ENCODE assay signal across 24 cellular contexts in the genomic region with DNA sequence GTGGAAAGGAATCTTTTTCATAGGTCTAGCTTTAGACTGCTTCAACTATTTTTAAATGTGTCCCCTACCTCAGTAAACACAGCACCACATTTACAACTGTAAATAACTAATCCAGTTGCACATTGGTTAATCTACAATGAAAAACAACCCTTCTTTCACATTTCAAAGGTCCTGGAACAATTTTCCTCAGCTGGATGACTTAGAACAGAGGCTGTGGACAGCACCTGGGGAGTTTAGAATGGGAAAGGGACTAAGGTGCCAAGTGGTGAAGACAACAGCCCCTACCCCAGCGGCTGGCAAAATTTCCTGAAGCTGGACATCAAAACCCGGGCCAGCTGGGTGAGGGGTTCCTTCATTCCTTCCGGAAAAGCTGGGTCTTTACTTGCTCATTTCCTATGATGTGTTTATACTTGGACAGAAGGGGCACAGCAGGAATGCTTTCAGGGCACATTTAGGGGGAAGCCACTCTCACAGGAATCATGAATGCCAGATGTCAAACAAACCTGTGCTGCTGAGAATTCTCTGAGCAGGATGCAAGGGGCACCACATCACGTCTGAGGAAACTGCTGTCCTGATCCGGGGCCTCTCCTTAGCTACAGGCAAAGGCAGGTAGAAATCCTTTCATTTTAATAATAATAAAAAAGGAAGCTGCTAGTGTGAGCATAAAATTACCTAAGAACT.
DNase-seq lines count a peak whose midpoint lies in the region; ATAC-seq and TF ChIP-seq lines count a peak whose summit lies in the region.
"Had no signal": no experiment of that assay in that cellular context is flagged by ENCODE, and none has a peak within 500 bp of the region (broad histone marks: within the 10 kb centered on the region; RNA-seq: fewer than 3 reads in every experiment).

No MANE protein-coding gene starts in this region.

- H3K4me3 Mint-ChIP-seq in H9: no peak overlapping the region
- H3K4me3 Mint-ChIP-seq: activated CD4-positive, alpha-beta memory T cell treated with anti-CD3 and anti-CD28 coated beads for 36 hours; activated naive CD8-positive, alpha-beta T cell treated with anti-CD3 and anti-CD28 coated beads, Interleukin-2, amount 10 ng/mL, durations not matched to agents 7 days and 5 days; stimulated activated naive B cell treated with anti-CD40 and anti-IgM and Interleukin-4, amounts not matched to agents 10 μg/mL and 1 μg/mL and 100 μg/mL, for 72 hours had no signal

- no peaks in the 10 kb centered on the region for H3K9me3 ChIP-seq in H9 (ENCODE audit: control insufficient read depth, low read depth, low read length)
- H3K9me3 ChIP-seq: thoracic aorta, vagina had no signal

- H2BK12ac ChIP-seq in H9 (ENCODE audit: insufficient read length, low read depth, low read length): no peak overlapping the region

- no peak overlapping the region for H2AFZ ChIP-seq in H9 (ENCODE audit: low read length)

- H3K9me3 Mint-ChIP-seq in H9: no peaks in the 10 kb centered on the region
- H3K9me3 Mint-ChIP-seq: activated CD4-positive, alpha-beta memory T cell treated with anti-CD3 and anti-CD28 coated beads for 36 hours; activated naive CD8-positive, alpha-beta T cell treated with anti-CD3 and anti-CD28 coated beads, Interleukin-2, amount 10 ng/mL, durations not matched to agents 7 days and 5 days; stimulated activated naive B cell treated with anti-CD40 and anti-IgM and Interleukin-4, amounts not matched to agents 10 μg/mL and 1 μg/mL and 100 μg/mL, for 72 hours had no signal

- intact Hi-C loops in dorsolateral prefrontal cortex (cut with DNase I): no loop called here

- DNase-seq in H9: peak; percentile 31
- DNase-seq in NCI-H446 treated with DMSO at 0.1 percent for 48 hours (lab: John Stamatoyannopoulos, UW): peak; percentile 16
- DNase-seq in dorsolateral prefrontal cortex: peak in 1 of 10 donors; percentile 25
- DNase-seq in lung microvascular endothelial cell (ENCODE audit: low read depth in 2 of 2): peak; percentile 20 to 32
- no peak for DNase-seq in foreskin fibroblast
- no peak for DNase-seq in stimulated activated naive CD4-positive, alpha-beta T cell (lab: John Stamatoyannopoulos, UW)
- DNase-seq: activated CD4-positive, alpha-beta memory T cell treated with anti-CD3 and anti-CD28 coated beads for 36 hours; activated naive CD8-positive, alpha-beta T cell treated with anti-CD3 and anti-CD28 coated beads, Interleukin-2, amount 10 ng/mL, durations not matched to agents 7 days and 5 days; Calu3; cortex of kidney; EL; KBM-7; MM.1S; NCI-H187 treated with DMSO at 0.1 percent for 48 hours; RPMI8226; stimulated activated CD4-positive, alpha-beta T cell treated with anti-CD3 and anti-CD28 coated beads, Interleukin-2, amount 100 ng/mL, for 48 hours; stimulated activated naive B cell treated with anti-CD40 and anti-IgM and Interleukin-4, amounts not matched to agents 10 μg/mL and 1 μg/mL and 100 μg/mL, for 72 hours; T1000 had no signal

- H3K23me2 ChIP-seq in H9 (ENCODE audit: insufficient read length, low read depth, low read length, poor library complexity, severe bottlenecking): no peaks in the 10 kb centered on the region

- H3K4me2 ChIP-seq in H9 (ENCODE audit: insufficient read depth, insufficient read length, low read length): peak overlapping the region; percentile 10
- H3K4me2 ChIP-seq: smooth muscle cell had no signal

- H4K91ac ChIP-seq in H9 (ENCODE audit: insufficient read length, low read depth, low read length): no peak overlapping the region

- H3K27ac ChIP-seq in H9 (ENCODE audit: insufficient read length, low read depth, low read length) (peak overlapping the region; percentile 47), dorsolateral prefrontal cortex (peak overlapping the region in 54 of 59 donors; percentile 20 to 89 (median 70))
- H3K27ac ChIP-seq: C4-2B, thoracic aorta, vagina had no signal

- no peaks in the 10 kb centered on the region for H4K20me1 ChIP-seq in H9 (ENCODE audit: control insufficient read depth, insufficient read depth, insufficient read length)

- no peak overlapping the region for H3K4ac ChIP-seq in H9 (ENCODE audit: low read depth, low read length)

- H4K8ac ChIP-seq in H9 (replicated peaks; ENCODE audit: insufficient read length, low read depth, low read length): no peak overlapping the region

- peaks cover 16% of the 10 kb centered on the region for H3K4me1 ChIP-seq in H9 (ENCODE audit: insufficient read depth, low read length)

- no peak overlapping the region for H3T11ph ChIP-seq in H9 (ENCODE audit: low read length)

- H2BK5ac ChIP-seq in H9 (ENCODE audit: insufficient read length, low read length): no peak overlapping the region

- H3K23ac ChIP-seq in H9 (ENCODE audit: insufficient read length, low read depth, low read length): no peak overlapping the region

- no peaks in the 10 kb centered on the region for H3K27me3 Mint-ChIP-seq in H9 (ENCODE audit: low read depth)
- H3K27me3 Mint-ChIP-seq: activated naive CD8-positive, alpha-beta T cell treated with anti-CD3 and anti-CD28 coated beads, Interleukin-2, amount 10 ng/mL, durations not matched to agents 7 days and 5 days had no signal

- no peaks in the 10 kb centered on the region; a peak in 1 of 7 replicates for H3K36me3 Mint-ChIP-seq in H9 (ENCODE audit: insufficient read depth in 1 of 3, low read depth in 3 of 3)
- H3K36me3 Mint-ChIP-seq: activated CD4-positive, alpha-beta memory T cell treated with anti-CD3 and anti-CD28 coated beads for 36 hours; activated naive CD8-positive, alpha-beta T cell treated with anti-CD3 and anti-CD28 coated beads, Interleukin-2, amount 10 ng/mL, durations not matched to agents 7 days and 5 days; stimulated activated naive B cell treated with anti-CD40 and anti-IgM and Interleukin-4, amounts not matched to agents 10 μg/mL and 1 μg/mL and 100 μg/mL, for 72 hours had no signal

- no peaks in the 10 kb centered on the region for H3K27me3 ChIP-seq in H9 (ENCODE audit: insufficient read depth, low read length)
- no peaks in the 10 kb centered on the region for H3K27me3 ChIP-seq in dorsolateral prefrontal cortex
- H3K27me3 ChIP-seq: vagina had no signal

- no peaks in the 10 kb centered on the region for H3K79me1 ChIP-seq in H9 (ENCODE audit: insufficient read depth, low read depth, low read length, poor library complexity, severe bottlenecking)

- TF ChIP-seq CTCF in H9 (conservative IDR thresholded peaks at IDR 0.05) (no peak), dorsolateral prefrontal cortex (IDR thresholded peaks at IDR 0.05 in 54 of 56, conservative IDR thresholded peaks at IDR 0.05 in 2 of 56; ENCODE audit: low read depth in 1 of 56, partially characterized antibody in 56 of 56) (no peak), foreskin fibroblast (IDR thresholded peaks at IDR 0.05; ENCODE audit: low read depth, low read length) (no peak)

- no peak overlapping the region for H3K18ac ChIP-seq in H9 (ENCODE audit: insufficient read length, low read depth, low read length)

- H3K79me2 ChIP-seq in H9 (ENCODE audit: insufficient read depth, low read length): no peaks in the 10 kb centered on the region

- no peak overlapping the region for H3K56ac ChIP-seq in H9 (ENCODE audit: insufficient read length, low read depth, low read length)

- H3K4me3 ChIP-seq in dorsolateral prefrontal cortex: peak overlapping the region in 2 of 59 donors; percentile 31 to 40
- H3K4me3 ChIP-seq in foreskin fibroblast (ENCODE audit: low read depth in 1 of 2, low read length in 2 of 2): no peak overlapping the region
- H3K4me3 ChIP-seq: lung, smooth muscle cell, thoracic aorta, vagina had no signal

- H2BK120ac ChIP-seq in H9 (ENCODE audit: low read depth, low read length, poor library complexity, severe bottlenecking): no peak overlapping the region

- H3K27ac Mint-ChIP-seq in H9: peak overlapping the region; percentile 63 to 94 (median 69); a peak in 6 of 7 replicates
- H3K27ac Mint-ChIP-seq: activated CD4-positive, alpha-beta memory T cell treated with anti-CD3 and anti-CD28 coated beads for 36 hours; activated naive CD8-positive, alpha-beta T cell treated with anti-CD3 and anti-CD28 coated beads, Interleukin-2, amount 10 ng/mL, durations not matched to agents 7 days and 5 days; stimulated activated naive B cell treated with anti-CD40 and anti-IgM and Interleukin-4, amounts not matched to agents 10 μg/mL and 1 μg/mL and 100 μg/mL, for 72 hours had no signal

- no peak overlapping the region for H2BK20ac ChIP-seq in H9 (ENCODE audit: low read depth, low read length, poor library complexity, severe bottlenecking)

- H3K14ac ChIP-seq in H9 (ENCODE audit: insufficient read depth, low read length): no peak overlapping the region

- H2BK15ac ChIP-seq in H9 (ENCODE audit: low read depth, low read length): no peak overlapping the region

- no peak overlapping the region for H3K9ac ChIP-seq in H9 (ENCODE audit: extremely low read depth, insufficient read length, low read length)

- WGBS in H9 (ENCODE audit: extremely low coverage, insufficient read length, low lambda C conversion rate): no CpG with 5 or more reads among the region's 5 CpGs

- ATAC-seq in HG03039 (IDR thresholded peaks at IDR 0.05; ENCODE audit: unreplicated experiment): no peak

- H2AK5ac ChIP-seq in H9 (ENCODE audit: insufficient read length, low read length): no peak overlapping the region

- peaks cover 53 to 62% of the 10 kb centered on the region in 2 experiments for H3K4me1 Mint-ChIP-seq in H9
- H3K4me1 Mint-ChIP-seq: activated naive CD8-positive, alpha-beta T cell treated with anti-CD3 and anti-CD28 coated beads, Interleukin-2, amount 10 ng/mL, durations not matched to agents 7 days and 5 days; stimulated activated naive B cell treated with anti-CD40 and anti-IgM and Interleukin-4, amounts not matched to agents 10 μg/mL and 1 μg/mL and 100 μg/mL, for 72 hours had no signal

- no peak overlapping the region for H4K5ac ChIP-seq in H9 (ENCODE audit: insufficient read length, low read depth, low read length)

Comparison
In these comparisons a context has a peak if more than half of its experiments do, and no peak if none do; other contexts are left out.
1. DNase-seq: peak in H9 (single experiment), NCI-H446 treated with DMSO at 0.1 percent for 48 hours (single experiment) and lung microvascular endothelial cell (2 of 2); none in foreskin fibroblast (0 of 2) and stimulated activated naive CD4-positive, alpha-beta T cell (0 of 6).